In the genomic region with DNA sequence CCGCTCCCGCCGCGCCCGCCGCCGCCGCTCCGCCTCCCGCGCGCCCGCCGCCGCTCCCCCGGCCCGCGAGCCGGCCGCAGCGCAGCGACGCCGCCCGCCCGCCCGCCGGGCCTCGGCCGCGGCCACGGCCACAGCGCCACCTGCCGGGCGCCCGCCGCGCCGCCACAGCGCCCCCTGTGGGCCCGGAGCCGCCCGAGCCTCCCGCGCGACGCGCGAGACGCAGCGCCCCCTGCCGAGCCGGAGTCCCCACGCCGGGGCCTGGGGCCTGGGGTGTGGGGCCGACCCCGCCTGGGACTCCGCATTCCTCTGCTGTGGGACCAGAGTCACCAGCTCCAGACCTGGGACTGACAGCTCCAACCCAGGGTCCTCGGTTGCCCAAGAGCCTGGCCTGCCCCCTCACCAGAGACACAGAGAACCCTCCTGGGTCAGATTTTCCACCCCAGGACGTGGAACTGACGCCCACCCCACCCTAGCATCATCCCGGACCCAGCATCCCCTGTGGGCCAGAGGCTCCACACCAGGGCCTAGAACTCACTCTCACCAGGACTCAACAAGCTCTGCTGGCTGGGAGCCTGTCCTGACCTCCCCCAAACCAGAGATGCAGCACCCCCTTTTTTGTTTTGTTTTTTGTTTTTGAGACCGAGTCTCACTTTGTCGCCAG, we compare ENCODE assay signal across 8 cellular contexts. TPM values are rescaled to one million over a fixed set of nuclear protein-coding genes. Genes with fewer than 3 reads are reported as not detected.
DNase-seq lines count a peak whose midpoint lies in the region; ATAC-seq and TF ChIP-seq lines count a peak whose summit lies in the region.

Gene RAPGEF1 (minus strand): TSS at position 89 of the 661 bp plus-strand sequence. CDS start 246 bp downstream, outside the sequence.

- intact Hi-C loops in Caco-2 (cut with micrococcal nuclease; ENCODE audit: unreplicated experiment), result loop anchor here (2.0 to 10.0 kb wide), 7 partner anchors 48 to 385 kb away; no protein-coding TSS in a partner anchor
- intact Hi-C loops in left colon (cut with DNase I, micrococcal nuclease), result loop anchor here (5.0 kb wide), 1 partner anchor 148 kb away; no protein-coding TSS in a partner anchor

- no peaks in the 10 kb centered on the region for H3K36me3 ChIP-seq in Caco-2 (ENCODE audit: control insufficient read depth, insufficient read depth, low read length)
- H3K36me3 ChIP-seq in Karpas-422 (ENCODE audit: insufficient read depth, low read length), result no peaks in the 10 kb centered on the region

- H3K9ac ChIP-seq in Karpas-422 (ENCODE audit: low read length), result peak within 1 kb of the TSS; percentile 65

- no TSS peak for BruUV-seq in Caco-2 (replicated peaks; lab: Mats Ljungman, UMichigan)

- H3K27ac Mint-ChIP-seq in Caco-2 (ENCODE audit: unreplicated experiment), result peak within 1 kb of the TSS; percentile 74
- peak within 1 kb of the TSS; percentile 92 for H3K27ac Mint-ChIP-seq in central memory CD8-positive, alpha-beta T cell (ENCODE audit: low read depth)

- no peaks in the 10 kb centered on the region for H3K9me3 Mint-ChIP-seq in Caco-2 (ENCODE audit: unreplicated experiment)
- H3K9me3 Mint-ChIP-seq in central memory CD8-positive, alpha-beta T cell, result no peaks in the 10 kb centered on the region

- no peaks in the 10 kb centered on the region for H3K27me3 Mint-ChIP-seq in Caco-2 (ENCODE audit: insufficient read depth, unreplicated experiment)
- no peaks in the 10 kb centered on the region for H3K27me3 Mint-ChIP-seq in central memory CD8-positive, alpha-beta T cell

- H3K4me3 Mint-ChIP-seq in Caco-2 (ENCODE audit: unreplicated experiment), result peak within 1 kb of the TSS; percentile 81
- peak within 1 kb of the TSS; percentile 91 for H3K4me3 Mint-ChIP-seq in central memory CD8-positive, alpha-beta T cell

- peaks cover 31% of the 10 kb centered on the region for H4K20me1 ChIP-seq in Karpas-422 (ENCODE audit: insufficient read depth, low read depth, low read length)

- H3K27me3 ChIP-seq in Caco-2 (replicated peaks; ENCODE audit: control insufficient read depth, insufficient read depth, low read length) (no peaks in the 10 kb centered on the region), Karpas-422 (ENCODE audit: low read length) (no peaks in the 10 kb centered on the region)

- CTCF ChIA-PET in Caco-2 (lab: Charles Lee), result interaction anchor here (0.6 to 2.6 kb wide), 9 partner anchors 44 to 376 kb away, joined by 3 to 17 read pairs (median 4); no protein-coding TSS in a partner anchor

- peaks cover 39% of the 10 kb centered on the region for H3K4me1 ChIP-seq in Caco-2
- H3K4me1 ChIP-seq in Karpas-422 (ENCODE audit: low read length), result peaks cover 15% of the 10 kb centered on the region

- no peaks in the 10 kb centered on the region for H3K79me2 ChIP-seq in Karpas-422 (ENCODE audit: low read length)

- peaks cover 24% of the 10 kb centered on the region for H3K4me1 Mint-ChIP-seq in Caco-2 (ENCODE audit: low read depth, unreplicated experiment)
- peaks cover 48% of the 10 kb centered on the region for H3K4me1 Mint-ChIP-seq in central memory CD8-positive, alpha-beta T cell

- H2AFZ ChIP-seq in Karpas-422 (ENCODE audit: low read length), result no peak within 1 kb of the TSS

- H3K9me2 ChIP-seq in Karpas-422 (replicated peaks; ENCODE audit: insufficient read depth, low read length), result no peaks in the 10 kb centered on the region

- peak; percentile 71 to 96 for TF ChIP-seq CTCF in Caco-2 (IDR thresholded peaks at IDR 0.05; ENCODE audit: insufficient read depth in 1 of 2, low read depth in 1 of 2, low read length in 1 of 2, severe bottlenecking in 1 of 2, unreplicated experiment in 1 of 2)

- H3K4me3 ChIP-seq in Caco-2 (ENCODE audit: low read depth, low read length) (peak within 1 kb of the TSS; percentile 65), Karpas-422 (ENCODE audit: low read length) (peak within 1 kb of the TSS; percentile 68)

- ATAC-seq in GM21367 (IDR thresholded peaks at IDR 0.05; ENCODE audit: unreplicated experiment) (peak; percentile 42), left colon (peak; percentile 33), HG03571 (IDR thresholded peaks at IDR 0.05; ENCODE audit: unreplicated experiment) (no peak)
- peak; percentile 83 to 85 for ATAC-seq in activated CD4-positive, CD25-positive, alpha-beta regulatory T cell treated with anti-CD3 and anti-CD28 coated beads, Interleukin-2, amount 50 U/mL, for 24 hours
- peak; percentile 52 for ATAC-seq in central memory CD8-positive, alpha-beta T cell (replicated peaks; ENCODE audit: extremely low read depth, poor library complexity, severe bottlenecking)

- peak within 1 kb of the TSS; percentile 90 for H3K4me2 ChIP-seq in Karpas-422 (ENCODE audit: low read depth, low read length, poor library complexity, severe bottlenecking)

- DNase-seq in Caco-2, result peak; percentile 56 to 90
- peak; percentile 90 for DNase-seq in Karpas-422
- DNase-seq in central memory CD8-positive, alpha-beta T cell (ENCODE audit: low spot score in 2 of 2), result peak; percentile 77 to 93
- peak in 1 of 2 donors; percentile 79 for DNase-seq in left colon
- peak; percentile 90 for DNase-seq in stimulated activated CD4-positive, alpha-beta T cell treated with anti-CD3 and anti-CD28 coated beads, Interleukin-2, amount 100 ng/mL, for 24 hours

- no peaks in the 10 kb centered on the region; the same call in 1 of the 2 replicates for H3K9me3 ChIP-seq in Caco-2
- H3K9me3 ChIP-seq in Karpas-422 (ENCODE audit: low read length), result no peaks in the 10 kb centered on the region

- H3K27ac ChIP-seq in Karpas-422 (ENCODE audit: low read length), result no peak within 1 kb of the TSS

- POLR2A ChIA-PET in Caco-2 (lab: Charles Lee), result no interaction called here

- H3K36me3 Mint-ChIP-seq in Caco-2 (ENCODE audit: insufficient read depth, unreplicated experiment), result peaks cover 22% of the 10 kb centered on the region
- H3K36me3 Mint-ChIP-seq in central memory CD8-positive, alpha-beta T cell (ENCODE audit: insufficient read depth), result peaks cover 26% of the 10 kb centered on the region

RNA-seq across cellular contexts. Expression of gene RAPGEF1, which starts in this region (rescaled TPM):
- total RNA-seq in Caco-2 (2022) (71.5 and 75.4 TPM in 2 replicates), left colon (10 to 100 TPM; 61.2 to 75.0 TPM)
- 6.1 and 9.6 TPM in 2 replicates for total RNA-seq in Karpas-422 (2014; rRNA removed; shearing (Covaris generic); ENCODE audit: low replicate concordance)
